Comparison of ENCODE assay signal across 18 cellular contexts in the genomic region with DNA sequence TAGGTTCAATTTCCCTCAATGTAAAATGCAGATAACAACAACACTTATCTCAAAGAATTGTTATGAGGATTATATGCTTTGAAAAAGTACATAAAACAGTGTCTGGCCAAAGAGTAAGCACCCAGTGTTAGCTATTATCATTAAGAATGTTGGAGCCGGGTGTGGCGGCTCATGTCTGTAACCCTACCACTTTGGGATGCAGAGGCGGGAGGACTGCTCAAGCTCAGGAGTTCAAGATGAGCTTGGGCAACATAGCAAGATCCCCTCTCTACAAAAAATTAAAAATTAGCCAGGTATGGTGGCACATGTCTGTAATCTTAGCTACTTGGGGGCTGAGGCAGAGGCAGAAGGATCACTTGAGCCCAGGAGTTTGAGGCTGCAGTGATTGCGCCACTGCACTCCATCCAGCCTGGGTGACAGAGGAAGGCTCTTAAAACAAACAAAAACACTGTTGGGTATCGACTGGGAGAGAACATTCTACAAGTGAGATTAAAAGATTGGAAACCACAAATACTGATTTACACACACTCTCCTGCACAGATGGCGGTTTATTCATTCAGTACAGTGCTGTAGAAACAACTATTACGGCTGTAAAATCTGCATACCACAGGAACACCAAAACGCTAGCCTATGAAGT.
"Had no signal": no experiment of that assay in that cellular context is flagged by ENCODE, and none has a peak within 500 bp of the region (broad histone marks: within the 10 kb centered on the region; RNA-seq: fewer than 3 reads in every experiment).

No MANE protein-coding gene starts in this region.

- H3K4me3 ChIP-seq: body of pancreas, prostate gland, right atrium auricular region, SK-N-MC, skin epidermis, stomach had no signal

- H3K9me3 ChIP-seq: body of pancreas, prostate gland, right atrium auricular region, stomach had no signal

- ATAC-seq: activated CD8-positive, alpha-beta T cell treated with anti-CD3 and anti-CD28 coated beads for 36 hours; activated T-cell treated with anti-CD3 and anti-CD28 coated beads, Interleukin-2, amount 50 U/mL, for 4 hours; body of pancreas had no signal

- H3K27ac ChIP-seq: body of pancreas, epithelial cell of prostate, prostate gland, right atrium auricular region, SK-N-MC, skin epidermis, stomach had no signal

- H3K9me3 Mint-ChIP-seq: activated CD8-positive, alpha-beta T cell treated with anti-CD3 and anti-CD28 coated beads for 36 hours; activated naive CD8-positive, alpha-beta T cell treated with anti-CD3 and anti-CD28 coated beads for 36 hours; activated T-cell treated with anti-CD3 and anti-CD28 coated beads, Interleukin-2, amount 50 U/mL, for 4 hours; endodermal cell; neural crest cell; T-helper 2 cell treated with Interferon-gamma antibody and Interleukin-4, amounts not matched to agents 5 μg/mL and 100 μg/mL, for 36 hours had no signal

- DNase-seq: activated CD8-positive, alpha-beta T cell treated with anti-CD3 and anti-CD28 coated beads for 36 hours; activated gamma-delta T cell treated with Interleukin-2 at 50 U/mL for 16 hours; activated naive CD8-positive, alpha-beta T cell treated with anti-CD3 and anti-CD28 coated beads for 36 hours; activated T-cell treated with anti-CD3 and anti-CD28 coated beads, Interleukin-2, amount 50 U/mL, for 4 hours; amygdala; body of pancreas; endodermal cell; SHP77; stimulated activated CD4-positive, alpha-beta T cell treated with anti-CD3 and anti-CD28 coated beads, Interleukin-15, amount 100 ng/mL, for 24 hours; stimulated activated CD4-positive, alpha-beta T cell treated with anti-CD3 and anti-CD28 coated beads, Interleukin-4, amount 100 ng/mL, for 1 hour; stomach had no signal

- H3K27me3 Mint-ChIP-seq: activated CD8-positive, alpha-beta T cell treated with anti-CD3 and anti-CD28 coated beads for 36 hours; activated naive CD8-positive, alpha-beta T cell treated with anti-CD3 and anti-CD28 coated beads for 36 hours had no signal

- H3K27me3 ChIP-seq: body of pancreas, right atrium auricular region, stomach had no signal

- H3K27ac Mint-ChIP-seq: activated CD8-positive, alpha-beta T cell treated with anti-CD3 and anti-CD28 coated beads for 36 hours; activated naive CD8-positive, alpha-beta T cell treated with anti-CD3 and anti-CD28 coated beads for 36 hours; endodermal cell; T-helper 2 cell treated with Interferon-gamma antibody and Interleukin-4, amounts not matched to agents 5 μg/mL and 100 μg/mL, for 36 hours had no signal

- H3K4me3 Mint-ChIP-seq: activated CD8-positive, alpha-beta T cell treated with anti-CD3 and anti-CD28 coated beads for 36 hours; activated naive CD8-positive, alpha-beta T cell treated with anti-CD3 and anti-CD28 coated beads for 36 hours; activated T-cell treated with anti-CD3 and anti-CD28 coated beads, Interleukin-2, amount 50 U/mL, for 4 hours; endodermal cell; neural crest cell; T-helper 2 cell treated with Interferon-gamma antibody and Interleukin-4, amounts not matched to agents 5 μg/mL and 100 μg/mL, for 36 hours had no signal

- H3K4me1 ChIP-seq: body of pancreas, prostate gland, right atrium auricular region had no signal

- H3K4me1 Mint-ChIP-seq: activated naive CD8-positive, alpha-beta T cell treated with anti-CD3 and anti-CD28 coated beads for 36 hours had no signal
